In genomic region chr12:95003213-95003920, GRCh38 we compare ENCODE assay signal across 8 cellular contexts. TPM values are rescaled to one million over a fixed set of nuclear protein-coding genes. Genes with fewer than 3 reads are reported as not detected.
A peak's percentile ranks its signal among the peaks of the same experiment; 100 is the strongest.
DNase-seq lines count a peak whose midpoint lies in the region; ATAC-seq and TF ChIP-seq lines count a peak whose summit lies in the region.

NDUFA12 (minus strand) TSS chr12:95003697; CDS start chr12:95003680, 17 bp downstream.

- H3K4me3 ChIP-seq in prostate gland, result peak within 1 kb of the TSS; percentile 90
- H3K4me3 ChIP-seq in urinary bladder (ENCODE audit: low read depth, low read length), result peak within 1 kb of the TSS; percentile 83

- in situ Hi-C loops in GM13976 (cut with MboI; ENCODE audit: low sequenced_read_pairs, unreplicated experiment), result no loop called here

- peak; percentile 73 for TF ChIP-seq POLR2A in prostate gland (IDR thresholded peaks at IDR 0.05)

- no peaks in the 10 kb centered on the region for H3K36me3 ChIP-seq in prostate gland
- no peaks in the 10 kb centered on the region for H3K36me3 ChIP-seq in urinary bladder (ENCODE audit: insufficient read depth)

- peak; percentile 100 for ATAC-seq in HG02870 (IDR thresholded peaks at IDR 0.05; ENCODE audit: unreplicated experiment)
- peak; percentile 100 for ATAC-seq in left ventricle myocardium superior

- intact Hi-C loops in T-helper 1 cell treated with Interleukin-12 subunit alpha and Interleukin-12 subunit beta and Interleukin-4 antibody, amounts not matched to agents 30 ng/mL and 1 ng/mL, for 36 hours (cut with micrococcal nuclease), result loop anchor here (1.0 to 10.0 kb wide), 19 partner anchors 16 to 1904 kb away; partner anchors contain the start of genes AMDHD1, CCDC38, CRADD and FGD6
- intact Hi-C loops in left ventricle myocardium superior (cut with micrococcal nuclease), result no loop called here
- intact Hi-C loops in prostate gland (cut with DNase I), result no loop called here

- no peaks in the 10 kb centered on the region for H3K9me3 ChIP-seq in prostate gland

- TF ChIP-seq CTCF in GM13976 (IDR thresholded peaks at IDR 0.05; ENCODE audit: borderline replicate concordance, control extremely low read depth, extremely low read depth, insufficient read depth, missing control alignments) (no peak), prostate gland (IDR thresholded peaks at IDR 0.05) (peak in 1 of 4 experiments; percentile 20)

- H3K27ac ChIP-seq in prostate gland, result peak within 1 kb of the TSS; percentile 77 to 82
- peak within 1 kb of the TSS; percentile 87 for H3K27ac ChIP-seq in urinary bladder (ENCODE audit: low read depth)

- 0% methylated on average over 34 of the region's 34 CpGs for WGBS in prostate gland
- under 1% methylated on average over 34 of the region's 34 CpGs for WGBS in urinary bladder

- H3K27me3 ChIP-seq in prostate gland (replicated peaks; ENCODE audit: insufficient read depth), result no peaks in the 10 kb centered on the region

- H3K4me1 ChIP-seq in prostate gland (replicated peaks), result no peaks in the 10 kb centered on the region
- no peaks in the 10 kb centered on the region for H3K4me1 ChIP-seq in urinary bladder (ENCODE audit: insufficient read depth)

- peak; percentile 93 for DNase-seq in GM13976 (ENCODE audit: low spot score)
- DNase-seq in NCI-H146 treated with DMSO at 0.1 percent for 48 hours (lab: John Stamatoyannopoulos, UW; ENCODE audit: unreplicated experiment), result peak; percentile 86
- DNase-seq in amniotic stem cell (lab: John Stamatoyannopoulos, UW), result peak; percentile 94
- DNase-seq in left ventricle myocardium superior, result peak; percentile 97
- peak; percentile 91 for DNase-seq in prostate gland (ENCODE audit: low spot score)

RNA-seq across cellular contexts. Expression of gene NDUFA12, which starts in this region (rescaled TPM):
- total RNA-seq in T-helper 1 cell treated with Interleukin-12 subunit alpha and Interleukin-12 subunit beta and Interleukin-4 antibody, amounts not matched to agents 30 ng/mL and 1 ng/mL, for 36 hours, result 112 and 130 TPM in 2 replicates
- total RNA-seq in left ventricle myocardium superior (379 TPM), prostate gland (100 to 1,000 TPM in 1 of 2 donors, 10 to 100 TPM in 1; 57.2 to 108 TPM), urinary bladder (76.8 TPM)
- 139 TPM for polyA plus RNA-seq in urinary bladder

Comparison
In these comparisons a context has a peak if more than half of its experiments do, and no peak if none do; other contexts are left out.
1. Peak in every context shown above with its lines: DNase-seq, ATAC-seq, H3K4me3 ChIP-seq and H3K27ac ChIP-seq.